ENCODE assay signal across 15 cellular contexts in the genomic region with DNA sequence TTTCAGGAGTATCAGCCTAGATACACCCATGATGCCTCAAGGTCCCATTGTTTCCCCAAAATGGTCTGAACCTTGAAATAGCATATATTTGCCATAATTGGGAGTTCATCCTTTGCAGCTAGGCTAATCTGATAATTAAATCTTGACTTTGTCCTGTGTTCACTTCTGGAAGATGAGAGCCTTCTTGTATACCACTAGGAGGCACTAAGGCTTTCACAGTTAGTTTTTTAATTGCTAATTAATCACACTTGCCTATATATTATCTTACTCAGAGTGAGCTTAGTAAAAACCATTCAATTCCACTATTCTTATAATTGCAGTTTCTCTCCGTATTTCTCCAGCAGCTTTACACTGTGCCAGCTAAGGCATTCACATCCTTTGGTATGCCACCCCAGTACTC. TPM values are rescaled to one million over a fixed set of nuclear protein-coding genes. Genes with fewer than 3 reads are reported as not detected.
DNase-seq lines count a peak whose midpoint lies in the region; ATAC-seq, FAIRE-seq and TF ChIP-seq lines count a peak whose summit lies in the region.
"Had no signal": no experiment of that assay in that cellular context is flagged by ENCODE, and none has a peak within 500 bp of the region (broad histone marks: within the 10 kb centered on the region; RNA-seq: fewer than 3 reads in every experiment).

No MANE protein-coding gene starts in this region.

- peak overlapping the region; percentile 25; the same call in 1 of the 2 replicates for H2BK20ac ChIP-seq in IMR-90 (ENCODE audit: low read depth, low read length)

- no peak overlapping the region for H3K23ac ChIP-seq in IMR-90 (ENCODE audit: low read depth, low read length)

- no peak overlapping the region for H3K4me2 ChIP-seq in IMR-90 (ENCODE audit: low read depth, low read length)

- no peak overlapping the region for H2BK5ac ChIP-seq in IMR-90 (ENCODE audit: low read depth, low read length, poor library complexity, severe bottlenecking)

- H2BK15ac ChIP-seq in IMR-90 (ENCODE audit: low read depth, low read length): 0 out of 3 replicates have a peak overlapping the region, but pooled peaks have one; percentile 8

- H2BK120ac ChIP-seq in IMR-90 (ENCODE audit: low read depth, low read length): no peak overlapping the region

- H3K9me1 ChIP-seq in IMR-90 (ENCODE audit: insufficient read depth, low read length): no peaks in the 10 kb centered on the region

- peak overlapping the region; percentile 2; the same call in 1 of the 2 replicates for H4K91ac ChIP-seq in IMR-90 (ENCODE audit: insufficient read depth, low read depth, low read length)

- no peaks in the 10 kb centered on the region for H3K4me1 ChIP-seq in IMR-90 (ENCODE audit: control insufficient read depth, insufficient read depth, low read length)
- H3K4me1 ChIP-seq in pancreas: no peaks in the 10 kb centered on the region
- H3K4me1 ChIP-seq: lower lobe of right lung had no signal

- FAIRE-seq in bronchial epithelial cell (lab: Jason Lieb, UNC) (no peak), pancreas (lab: Jason Lieb, UNC) (no peak)
- FAIRE-seq: HTR-8/SVneo had no signal

- H4K20me1 ChIP-seq in IMR-90 (ENCODE audit: insufficient read depth, low read length): no peaks in the 10 kb centered on the region

- no peaks in the 10 kb centered on the region for H3K36me3 ChIP-seq in IMR-90 (ENCODE audit: control insufficient read depth, insufficient read depth, low read length)
- H3K36me3 ChIP-seq in bronchial epithelial cell (ENCODE audit: control insufficient read depth, insufficient read depth, low read length): no peaks in the 10 kb centered on the region
- no peaks in the 10 kb centered on the region for H3K36me3 ChIP-seq in kidney epithelial cell (ENCODE audit: control insufficient read depth, insufficient read depth, low read length)
- H3K36me3 ChIP-seq in pancreas: no peaks in the 10 kb centered on the region
- H3K36me3 ChIP-seq: lower lobe of right lung had no signal

- no peaks in the 10 kb centered on the region for H3K9me3 ChIP-seq in IMR-90 (ENCODE audit: control insufficient read depth, insufficient read depth, low read length)
- H3K9me3 ChIP-seq in pancreas: no peaks in the 10 kb centered on the region
- H3K9me3 ChIP-seq: lower lobe of right lung had no signal

- no peak overlapping the region for H3K56ac ChIP-seq in IMR-90 (ENCODE audit: extremely low read depth, insufficient read depth, low read length)

- H3K4ac ChIP-seq in IMR-90 (ENCODE audit: low read depth, low read length): no peak overlapping the region

- TF ChIP-seq CTCF in AG09309 (IDR thresholded peaks at IDR 0.05; ENCODE audit: control insufficient read depth, insufficient read depth, low read depth, low read length, missing control alignments) (peak; percentile 13), IMR-90 (conservative IDR thresholded peaks at IDR 0.05; ENCODE audit: low read depth, low read length) (no peak), bronchial epithelial cell (IDR thresholded peaks at IDR 0.05; ENCODE audit: insufficient read depth, low read length, severe bottlenecking) (peak; percentile 49), kidney epithelial cell (IDR thresholded peaks at IDR 0.05; ENCODE audit: insufficient read depth, low read length, poor library complexity, severe bottlenecking) (peak; percentile 7), pancreas (IDR thresholded peaks at IDR 0.05) (no peak)

- H4K5ac ChIP-seq in IMR-90 (ENCODE audit: low read depth, low read length): no peak overlapping the region

- no CpG with 5 or more reads among the region's 1 CpG for WGBS in IMR-90 (ENCODE audit: extremely low coverage in 2 of 2, insufficient read length in 1 of 2), 2 experiments
- 40 to 71% methylated on average over 1 of the region's 1 CpG for WGBS in pancreas, 2 donors

- peak overlapping the region; percentile 26; the same call in 1 of the 2 replicates for H3K18ac ChIP-seq in IMR-90 (ENCODE audit: low read depth, low read length)

- BruUV-seq in IMR-90 (replicated peaks; lab: Mats Ljungman, UMichigan): no TSS peak

- H3K27ac ChIP-seq in IMR-90 (ENCODE audit: insufficient read depth, low read length): no peak overlapping the region
- no peak overlapping the region for H3K27ac ChIP-seq in pancreas
- H3K27ac ChIP-seq: lower lobe of right lung had no signal

- CTCF ChIA-PET in IMR-90 (lab: Yijun Ruan, JAX): no interaction called here

- POLR2A ChIA-PET in IMR-90 (lab: Charles Lee; ENCODE audit: unreplicated experiment): no interaction called here

- H3K9ac ChIP-seq in IMR-90 (ENCODE audit: low read depth, low read length): no peak overlapping the region

- H3K79me1 ChIP-seq in IMR-90 (ENCODE audit: low read depth in 1 of 2, low read length in 2 of 2): 0 out of 4 replicates have a peak, but pooled peaks cover 0 to 3% of the 10 kb centered on the region in 2 experiments

- H3K27me3 ChIP-seq in IMR-90 (ENCODE audit: control insufficient read depth, insufficient read depth, low read length): no peaks in the 10 kb centered on the region
- no peaks in the 10 kb centered on the region for H3K27me3 ChIP-seq in bronchial epithelial cell (ENCODE audit: control insufficient read depth, insufficient read depth, low read length)
- no peaks in the 10 kb centered on the region for H3K27me3 ChIP-seq in kidney epithelial cell (ENCODE audit: control insufficient read depth, insufficient read depth, low read length)
- no peaks in the 10 kb centered on the region for H3K27me3 ChIP-seq in pancreas

- dilution Hi-C loops in IMR-90 (cut with HindIII; ENCODE audit: low sequenced_read_pairs, unreplicated experiment): no loop called here

- no peak overlapping the region for H2AK5ac ChIP-seq in IMR-90 (ENCODE audit: low read depth, low read length)

- TF ChIP-seq RAD21 in IMR-90 (IDR thresholded peaks at IDR 0.05; ENCODE audit: low read length): no peak

- no peak for TF ChIP-seq POLR2A in IMR-90 (IDR thresholded peaks at IDR 0.05; ENCODE audit: low read depth, low read length)

- ATAC-seq in IMR-90 (ENCODE audit: low read depth) (no peak), HG02642 (IDR thresholded peaks at IDR 0.05; ENCODE audit: poor library complexity, unreplicated experiment) (no peak), pancreas (no peak), HG02884 (IDR thresholded peaks at IDR 0.05; ENCODE audit: unreplicated experiment) (no peak)
- ATAC-seq: lower lobe of right lung, right cardiac atrium had no signal

- H2AK9ac ChIP-seq in IMR-90 (replicated peaks; ENCODE audit: low read depth, low read length, poor library complexity): no peak overlapping the region

- in situ Hi-C loops in IMR-90 (cut with MboI; ENCODE audit: low sequenced_read_pairs): no loop called here

- no peak overlapping the region for H2AFZ ChIP-seq in IMR-90 (replicated peaks; ENCODE audit: low read length, poor library complexity)

- intact Hi-C loops in IMR-90 (cut with micrococcal nuclease): no loop called here
- intact Hi-C loops in pancreas (cut with DNase I): no loop called here

- no peak overlapping the region for H4K8ac ChIP-seq in IMR-90 (ENCODE audit: low read depth in 2 of 2, low read length in 2 of 2)

- no peak for DNase-seq in AG09309 (ENCODE audit: low read depth)
- DNase-seq in IMR-90: no peak
- peak; percentile 27 for DNase-seq in bronchial epithelial cell (ENCODE audit: low read depth)
- no peak for DNase-seq in kidney epithelial cell (ENCODE audit: low read depth)
- no peak for DNase-seq in pancreas
- no peak for DNase-seq in NOMO-1 (lab: John Stamatoyannopoulos, UW; ENCODE audit: unreplicated experiment in 2 of 2)
- DNase-seq: activated CD4-positive, alpha-beta T cell treated with anti-CD3 and anti-CD28 coated beads, Interleukin-2, amount 50 U/mL, for 48 hours; amniotic stem cell; lower lobe of right lung; NCI-H1092; right cardiac atrium; stimulated activated CD4-positive, alpha-beta T cell treated with anti-CD3 and anti-CD28 coated beads, Interleukin-4, amount 100 ng/mL, for 24 hours had no signal

- H3K14ac ChIP-seq in IMR-90 (replicated peaks; ENCODE audit: low read depth, low read length): no peak overlapping the region

- H3K4me3 ChIP-seq in AG09309 (ENCODE audit: control insufficient read depth, low read depth, low read length) (no peak overlapping the region), IMR-90 (ENCODE audit: insufficient read depth, low read depth, low read length) (no peak overlapping the region), bronchial epithelial cell (ENCODE audit: low read depth, low read length) (no peak overlapping the region), kidney epithelial cell (ENCODE audit: low read depth, low read length) (no peak overlapping the region), pancreas (no peak overlapping the region)
- H3K4me3 ChIP-seq: lower lobe of right lung had no signal

TF ChIP-seq in IMR-90, 13 proteins besides CTCF, POLR2A, EP300 and RAD21 (continues in another document):
- no peak for TF ChIP-seq BHLHE40 (IDR thresholded peaks at IDR 0.05; ENCODE audit: low read depth, low read length)
- no peak for TF ChIP-seq RCOR1 (IDR thresholded peaks at IDR 0.05; ENCODE audit: insufficient replicate concordance, low read length)
- TF ChIP-seq, protein P1, sequence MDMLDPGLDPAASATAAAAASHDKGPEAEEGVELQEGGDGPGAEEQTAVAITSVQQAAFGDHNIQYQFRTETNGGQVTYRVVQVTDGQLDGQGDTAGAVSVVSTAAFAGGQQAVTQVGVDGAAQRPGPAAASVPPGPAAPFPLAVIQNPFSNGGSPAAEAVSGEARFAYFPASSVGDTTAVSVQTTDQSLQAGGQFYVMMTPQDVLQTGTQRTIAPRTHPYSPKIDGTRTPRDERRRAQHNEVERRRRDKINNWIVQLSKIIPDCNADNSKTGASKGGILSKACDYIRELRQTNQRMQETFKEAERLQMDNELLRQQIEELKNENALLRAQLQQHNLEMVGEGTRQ (IDR thresholded peaks at IDR 0.05; ENCODE audit: low read depth, low read length): no peak
- no peak for TF ChIP-seq FOS (IDR thresholded peaks at IDR 0.05; ENCODE audit: low read depth, low read length)
- no peak for TF ChIP-seq MAFK (IDR thresholded peaks at IDR 0.05; ENCODE audit: low read depth, low read length)
- TF ChIP-seq RFX5 (IDR thresholded peaks at IDR 0.05; ENCODE audit: low read depth, low read length): no peak
- TF ChIP-seq CEBPB (IDR thresholded peaks at IDR 0.05; ENCODE audit: low read depth, low read length): no peak

RNA-seq across cellular contexts. Expression of a gene that starts 48.7 kb away (rescaled TPM):
- total RNA-seq in IMR-90 (2012; rRNA removed) (17.9 and 27.2 TPM in 2 replicates), bronchial epithelial cell (2.6 and 2.7 TPM in 2 replicates), kidney epithelial cell (2.5 and 5.1 TPM in 2 replicates), pancreas (1 to 10 TPM; 1.3 to 4.0 (median 2.0) TPM)
- polyA plus RNA-seq in IMR-90 (2012; rRNA removed) (2.3 and 2.5 TPM in 2 replicates), pancreas (1 to 10 TPM; 1.6 to 3.8 TPM)
- polyA plus RNA-seq in IMR-90 (2012; cell fraction: cytosol; rRNA removed): 0.88 and 1.2 TPM in 2 replicates
- 1.3 and 5.5 TPM in 2 replicates for polyA plus RNA-seq in IMR-90 (2012; cell fraction: nucleus; rRNA removed; ENCODE audit: low replicate concordance)

Comparison
In these comparisons a context has a peak if more than half of its experiments do, and no peak if none do; other contexts are left out.
1. CTCF ChIP-seq: peak in AG09309 (single experiment), bronchial epithelial cell (single experiment) and kidney epithelial cell (single experiment); none in IMR-90 (single experiment) and pancreas (0 of 4).